In genomic region chr14:36455241-36455627, GRCh38 we compare ENCODE assay signal across 15 cellular contexts.
"Had no signal": no experiment of that assay in that cellular context is flagged by ENCODE, and none has a peak within 500 bp of the region (broad histone marks: within the 10 kb centered on the region; RNA-seq: fewer than 3 reads in every experiment).

No MANE protein-coding gene starts in this region.

- H3K27me3 ChIP-seq: ovary, vagina had no signal

- H3K27ac ChIP-seq: dorsolateral prefrontal cortex, ovary, vagina had no signal

- ATAC-seq: natural killer cell, right cardiac atrium had no signal

- DNase-seq: cortex of kidney; dorsolateral prefrontal cortex; effector CD8-positive, alpha-beta T cell; foreskin melanocyte; head of caudate nucleus; hippocampal formation; natural killer cell; nucleus accumbens; ovary; right cardiac atrium; stimulated activated CD4-positive, alpha-beta T cell treated with anti-CD3 and anti-CD28 coated beads, Interleukin-2, amount 100 ng/mL, for 48 hours; stimulated activated naive CD4-positive, alpha-beta T cell treated with Interleukin-2 at 50 U/mL for 16 hours had no signal

- H3K36me3 ChIP-seq: ovary, vagina had no signal

- H3K4me3 ChIP-seq: dorsolateral prefrontal cortex, mucosa of descending colon, ovary, smooth muscle cell, vagina had no signal

- H3K9me3 ChIP-seq: mucosa of descending colon, ovary, vagina had no signal

- H3K4me1 ChIP-seq: vagina had no signal
